ENCODE assay signal across 34 cellular contexts in genomic region chr17:72208832-72209231, GRCh38.
DNase-seq lines count a peak whose midpoint lies in the region; ATAC-seq, FAIRE-seq and TF ChIP-seq lines count a peak whose summit lies in the region.
"Had no signal": no experiment of that assay in that cellular context is flagged by ENCODE, and none has a peak within 500 bp of the region (broad histone marks: within the 10 kb centered on the region; RNA-seq: fewer than 3 reads in every experiment).

No MANE protein-coding gene starts in this region.

- no peak for TF ChIP-seq EP300 in HepG2 (IDR thresholded peaks at IDR 0.05; ENCODE audit: low read depth in 2 of 2, low read length in 2 of 2)
- no peak for TF ChIP-seq EP300 in HepG2 (CRISPR knock-in tag; IDR thresholded peaks at IDR 0.05; ENCODE audit: borderline replicate concordance)
- TF ChIP-seq EP300 in A549 (IDR thresholded peaks at IDR 0.05): no peak
- no peak for TF ChIP-seq EP300 in K562 (IDR thresholded peaks at IDR 0.05; ENCODE audit: low read length)

- no peak overlapping the region for H3K18ac ChIP-seq in H9 (ENCODE audit: insufficient read length, low read depth, low read length)

- H2AFZ ChIP-seq in HepG2 (ENCODE audit: low read length) (no peak overlapping the region), K562 (ENCODE audit: low read depth, low read length) (no peak overlapping the region), H9 (ENCODE audit: low read length) (no peak overlapping the region)

- H3K4ac ChIP-seq in H9 (ENCODE audit: low read depth, low read length): no peak overlapping the region

- no peak overlapping the region for H2BK12ac ChIP-seq in H9 (ENCODE audit: insufficient read length, low read depth, low read length)

- H3K4me3 ChIP-seq in HepG2 (replicated peaks in 1 of 3; ENCODE audit: insufficient read depth in 1 of 3, low read depth in 2 of 3, low read length in 3 of 3): no peak overlapping the region
- H3K4me3 ChIP-seq in right lobe of liver: no peak overlapping the region
- no peak overlapping the region for H3K4me3 ChIP-seq in A549
- no peak overlapping the region for H3K4me3 ChIP-seq in K562
- H3K4me3 ChIP-seq: BLaER1; BLaER1 treated with 17β-estradiol and CSF1 and Interleukin-3, amounts not matched to agents 10 nM and 100 nM had no signal

- H3K79me1 ChIP-seq in H9 (ENCODE audit: insufficient read depth, low read depth, low read length, poor library complexity, severe bottlenecking): no peaks in the 10 kb centered on the region

- no peak overlapping the region for H3K14ac ChIP-seq in H9 (ENCODE audit: insufficient read depth, low read length)

- H3K79me2 ChIP-seq in HepG2 (ENCODE audit: insufficient read depth, low read length) (no peaks in the 10 kb centered on the region), K562 (ENCODE audit: control insufficient read depth, insufficient read depth, low read length) (no peaks in the 10 kb centered on the region), H9 (ENCODE audit: insufficient read depth, low read length) (no peaks in the 10 kb centered on the region)

- H3K27me3 ChIP-seq in HepG2 (ENCODE audit: control insufficient read depth in 1 of 2, insufficient read depth in 2 of 2, low read length in 2 of 2) (peaks cover 5 to 37% of the 10 kb centered on the region in 2 experiments; a peak in 4 of 5 replicates), right lobe of liver (no peaks in the 10 kb centered on the region), K562 (ENCODE audit: control insufficient read depth in 2 of 2, insufficient read depth in 2 of 2, low read length in 2 of 2) (no peaks in the 10 kb centered on the region), H9 (ENCODE audit: insufficient read depth, low read length) (no peaks in the 10 kb centered on the region)
- H3K27me3 ChIP-seq: BE2C; BLaER1; BLaER1 treated with 17β-estradiol and CSF1 and Interleukin-3, amounts not matched to agents 10 nM and 100 nM had no signal

- H3K27me3 Mint-ChIP-seq in H9 (ENCODE audit: low read depth): peaks cover 32% of the 10 kb centered on the region
- no peaks in the 10 kb centered on the region for H3K27me3 Mint-ChIP-seq in stimulated activated memory B cell treated with anti-CD40 and anti-IgM and Interleukin-4, amounts not matched to agents 10 μg/mL and 1 μg/mL and 100 μg/mL, for 72 hours
- H3K27me3 Mint-ChIP-seq: B cell; CD4-positive, CD25-positive, alpha-beta regulatory T cell had no signal

- H3K9me3 Mint-ChIP-seq in H9: no peaks in the 10 kb centered on the region
- peaks cover 3% of the 10 kb centered on the region for H3K9me3 Mint-ChIP-seq in stimulated activated memory B cell treated with anti-CD40 and anti-IgM and Interleukin-4, amounts not matched to agents 10 μg/mL and 1 μg/mL and 100 μg/mL, for 72 hours

- no peak overlapping the region for H3K27ac Mint-ChIP-seq in H9
- H3K27ac Mint-ChIP-seq in stimulated activated memory B cell treated with anti-CD40 and anti-IgM and Interleukin-4, amounts not matched to agents 10 μg/mL and 1 μg/mL and 100 μg/mL, for 72 hours: no peak overlapping the region
- H3K27ac Mint-ChIP-seq: B cell; CD14-positive monocyte; CD4-positive, alpha-beta memory T cell; CD4-positive, alpha-beta T cell; CD4-positive, CD25-positive, alpha-beta regulatory T cell; CD8-positive, alpha-beta memory T cell; CD8-positive, alpha-beta T cell had no signal

- no peak overlapping the region for H2BK20ac ChIP-seq in H9 (ENCODE audit: low read depth, low read length, poor library complexity, severe bottlenecking)

- TF ChIP-seq POLR2A in HepG2 (IDR thresholded peaks at IDR 0.05; ENCODE audit: insufficient read depth in 1 of 2, low read depth in 2 of 2, low read length in 2 of 2) (no peak), right lobe of liver (IDR thresholded peaks at IDR 0.05) (no peak), A549 (IDR thresholded peaks at IDR 0.05; ENCODE audit: low read length) (no peak), K562 (conservative IDR thresholded peaks at IDR 0.05) (no peak)

- CTCF ChIA-PET in HepG2 (lab: Yijun Ruan, JAX; ENCODE audit: low intra/inter-chr PET ratio, low total read pairs) (no interaction called here), A549 (lab: Yijun Ruan, JAX) (no interaction called here), K562 (lab: Yijun Ruan, JAX; ENCODE audit: low intra/inter-chr PET ratio) (no interaction called here)

- H3K23me2 ChIP-seq in H9 (ENCODE audit: insufficient read length, low read depth, low read length, poor library complexity, severe bottlenecking): no peaks in the 10 kb centered on the region

- H4K91ac ChIP-seq in H9 (ENCODE audit: insufficient read length, low read depth, low read length): no peak overlapping the region

- POLR2A ChIA-PET in HepG2 (lab: Yijun Ruan, JAX) (no interaction called here), A549 (lab: Yijun Ruan, JAX) (no interaction called here), K562 (lab: Yijun Ruan, JAX) (no interaction called here)

- no peak overlapping the region for H2BK120ac ChIP-seq in H9 (ENCODE audit: low read depth, low read length, poor library complexity, severe bottlenecking)

- no peaks in the 10 kb centered on the region for H3K9me3 ChIP-seq in HepG2 (ENCODE audit: low read length)
- no peaks in the 10 kb centered on the region for H3K9me3 ChIP-seq in right lobe of liver
- no peaks in the 10 kb centered on the region for H3K9me3 ChIP-seq in A549
- no peaks in the 10 kb centered on the region for H3K9me3 ChIP-seq in K562 (replicated peaks; ENCODE audit: control insufficient read depth, insufficient read depth, low read depth, low read length)
- H3K9me3 ChIP-seq in H9 (ENCODE audit: control insufficient read depth, low read depth, low read length): no peaks in the 10 kb centered on the region
- H3K9me3 ChIP-seq: BE2C; BLaER1; BLaER1 treated with 17β-estradiol and CSF1 and Interleukin-3, amounts not matched to agents 10 nM and 100 nM; Caco-2 had no signal

- BruUV-seq in HepG2 (replicated peaks; lab: Mats Ljungman, UMichigan): no TSS peak
- BruUV-seq in K562 (replicated peaks; lab: Mats Ljungman, UMichigan): no TSS peak

- no peak overlapping the region for H2AK5ac ChIP-seq in H9 (ENCODE audit: insufficient read length, low read length)

- in situ Hi-C loops in HepG2 (cut with HindIII; ENCODE audit: extremely low pct_ligation_motif_present, low pct_unique_long_range_greater_than_20kb) (no loop called here), K562 (cut with MboI) (no loop called here)

- ATAC-seq in HepG2: no peak
- ATAC-seq in right lobe of liver: no peak
- ATAC-seq in A549: no peak
- no peak for ATAC-seq in K562
- ATAC-seq in stimulated activated memory B cell treated with anti-CD40 and anti-IgM and Interleukin-4, amounts not matched to agents 10 μg/mL and 1 μg/mL and 100 μg/mL, for 72 hours: no peak
- ATAC-seq: CD8-positive, alpha-beta T cell had no signal

- H3K36me3 Mint-ChIP-seq in H9 (ENCODE audit: insufficient read depth in 1 of 3, low read depth in 3 of 3): no peaks in the 10 kb centered on the region
- H3K36me3 Mint-ChIP-seq in stimulated activated memory B cell treated with anti-CD40 and anti-IgM and Interleukin-4, amounts not matched to agents 10 μg/mL and 1 μg/mL and 100 μg/mL, for 72 hours: no peaks in the 10 kb centered on the region
- H3K36me3 Mint-ChIP-seq: CD14-positive monocyte; CD4-positive, alpha-beta memory T cell; CD4-positive, CD25-positive, alpha-beta regulatory T cell; CD8-positive, alpha-beta memory T cell; CD8-positive, alpha-beta T cell had no signal

- no peak overlapping the region for H3K56ac ChIP-seq in H9 (ENCODE audit: insufficient read length, low read depth, low read length)

- no peaks in the 10 kb centered on the region for H3K4me1 ChIP-seq in HepG2 (ENCODE audit: insufficient read depth, low read length)
- H3K4me1 ChIP-seq in right lobe of liver: no peaks in the 10 kb centered on the region
- no peaks in the 10 kb centered on the region for H3K4me1 ChIP-seq in A549
- no peaks in the 10 kb centered on the region for H3K4me1 ChIP-seq in K562 (replicated peaks in 1 of 2; ENCODE audit: control insufficient read depth in 2 of 2, insufficient read depth in 2 of 2, low read length in 2 of 2)
- no peaks in the 10 kb centered on the region; the same call in 1 of the 2 replicates for H3K4me1 ChIP-seq in H9 (ENCODE audit: insufficient read depth, low read length)
- H3K4me1 ChIP-seq: BE2C, Caco-2 had no signal

- H3T11ph ChIP-seq in H9 (ENCODE audit: low read length): no peak overlapping the region

- H2BK5ac ChIP-seq in H9 (ENCODE audit: insufficient read length, low read length): no peak overlapping the region

- no peak for TF ChIP-seq CTCF in HepG2 (CRISPR knock-in tag; IDR thresholded peaks at IDR 0.05)
- no peak for TF ChIP-seq CTCF in right lobe of liver (IDR thresholded peaks at IDR 0.05)
- TF ChIP-seq CTCF in A549 (IDR thresholded peaks at IDR 0.05): no peak
- TF ChIP-seq CTCF in K562 (IDR thresholded peaks at IDR 0.05 in 2 of 3, conservative IDR thresholded peaks at IDR 0.05 in 1 of 3; ENCODE audit: insufficient read depth in 2 of 3, low read depth in 1 of 3, low read length in 3 of 3): no peak
- no peak for TF ChIP-seq CTCF in H9 (conservative IDR thresholded peaks at IDR 0.05)

- no peak for DNase-seq in HepG2 (ENCODE audit: low spot score)
- no peak for DNase-seq in right lobe of liver
- no peak for DNase-seq in A549 (ENCODE audit: low read depth in 1 of 2, low spot score in 1 of 2)
- no peak for DNase-seq in K562 (ENCODE audit: extremely low read depth in 1 of 4, low spot score in 3 of 4)
- DNase-seq in H9: no peak
- DNase-seq: 8988T; ACHN; AML-193; BE2C; C1 segment of cervical spinal cord; Caco-2; Calu3; CD4-positive, alpha-beta memory T cell; CD4-positive, alpha-beta T cell; CD4-positive, CD25-positive, alpha-beta regulatory T cell; CD8-positive, alpha-beta memory T cell; CD8-positive, alpha-beta T cell; COR-L47; DMS 273 treated with DMSO at 0.1 percent for 48 hours; DMS153; DMS53; DMS79; DMS79 treated with DMSO at 0.1 percent for 48 hours; DND-41; EL had no signal

- FAIRE-seq in HepG2 (lab: Jason Lieb, UNC) (no peak), A549 (lab: Jason Lieb, UNC) (peak; percentile 7), K562 (lab: Jason Lieb, UNC) (no peak)
- FAIRE-seq: A204.1, D721Med had no signal

- H3K27ac ChIP-seq in HepG2 (ENCODE audit: extremely low read length, insufficient read depth, low read length) (no peak overlapping the region), right lobe of liver (no peak overlapping the region), A549 (no peak overlapping the region), K562 (ENCODE audit: extremely low read depth, low read depth, low read length) (no peak overlapping the region), H9 (ENCODE audit: insufficient read length, low read depth, low read length) (no peak overlapping the region)
- H3K27ac ChIP-seq: 22Rv1; BLaER1; BLaER1 treated with 17β-estradiol and CSF1 and Interleukin-3, amounts not matched to agents 10 nM and 100 nM; C4-2B had no signal

- H4K8ac ChIP-seq in H9 (replicated peaks; ENCODE audit: insufficient read length, low read depth, low read length): no peak overlapping the region

- no peak overlapping the region for H3K23ac ChIP-seq in H9 (ENCODE audit: insufficient read length, low read depth, low read length)

- TF ChIP-seq RAD21 in HepG2 (CRISPR knock-in tag; IDR thresholded peaks at IDR 0.05): no peak
- TF ChIP-seq RAD21 in A549 (conservative IDR thresholded peaks at IDR 0.05 in 1 of 2, IDR thresholded peaks at IDR 0.05 in 1 of 2): no peak
- TF ChIP-seq RAD21 in K562 (CRISPR knock-in tag; conservative IDR thresholded peaks at IDR 0.05 in 1 of 2, IDR thresholded peaks at IDR 0.05 in 1 of 2): no peak

- H3K4me2 ChIP-seq in HepG2 (ENCODE audit: low read depth, low read length) (no peak overlapping the region), A549 (no peak overlapping the region), K562 (ENCODE audit: insufficient read depth, low read length) (no peak overlapping the region), H9 (ENCODE audit: insufficient read depth, insufficient read length, low read length) (no peak overlapping the region)
- H3K4me2 ChIP-seq: BLaER1 had no signal

- no peak overlapping the region for H2BK15ac ChIP-seq in H9 (ENCODE audit: low read depth, low read length)

- H3K9ac ChIP-seq in HepG2 (ENCODE audit: insufficient read depth, low read depth, low read length) (no peak overlapping the region), K562 (ENCODE audit: insufficient read depth in 1 of 2, low read depth in 2 of 2, low read length in 2 of 2) (no peak overlapping the region), H9 (ENCODE audit: extremely low read depth, insufficient read length, low read length) (no peak overlapping the region)
- H3K9ac ChIP-seq: BLaER1; BLaER1 treated with 17β-estradiol and CSF1 and Interleukin-3, amounts not matched to agents 10 nM and 100 nM had no signal

- no peaks in the 10 kb centered on the region for H3K36me3 ChIP-seq in HepG2 (replicated peaks in 1 of 2; ENCODE audit: control insufficient read depth in 1 of 2, insufficient read depth in 2 of 2, low read length in 2 of 2)
- H3K36me3 ChIP-seq in right lobe of liver: no peaks in the 10 kb centered on the region
- H3K36me3 ChIP-seq in K562 (ENCODE audit: control insufficient read depth, insufficient read depth, low read length): no peaks in the 10 kb centered on the region
- H3K36me3 ChIP-seq: BE2C; BLaER1; BLaER1 treated with 17β-estradiol and CSF1 and Interleukin-3, amounts not matched to agents 10 nM and 100 nM had no signal

- peaks cover 19 to 29% of the 10 kb centered on the region in 2 experiments for H3K4me1 Mint-ChIP-seq in H9
- no peaks in the 10 kb centered on the region for H3K4me1 Mint-ChIP-seq in stimulated activated memory B cell treated with anti-CD40 and anti-IgM and Interleukin-4, amounts not matched to agents 10 μg/mL and 1 μg/mL and 100 μg/mL, for 72 hours
- H3K4me1 Mint-ChIP-seq: B cell; CD14-positive monocyte; CD4-positive, alpha-beta memory T cell; CD4-positive, CD25-positive, alpha-beta regulatory T cell; CD8-positive, alpha-beta memory T cell had no signal

- intact Hi-C loops in HepG2 (cut with micrococcal nuclease; ENCODE audit: unreplicated experiment): no loop called here
- intact Hi-C loops in right lobe of liver (cut with DNase I): no loop called here
- intact Hi-C loops in K562 (cut with micrococcal nuclease): no loop called here

- H3K4me3 Mint-ChIP-seq in H9: no peak overlapping the region
- no peak overlapping the region for H3K4me3 Mint-ChIP-seq in stimulated activated memory B cell treated with anti-CD40 and anti-IgM and Interleukin-4, amounts not matched to agents 10 μg/mL and 1 μg/mL and 100 μg/mL, for 72 hours
- H3K4me3 Mint-ChIP-seq: B cell; CD14-positive monocyte; CD4-positive, alpha-beta memory T cell; CD4-positive, alpha-beta T cell; CD4-positive, CD25-positive, alpha-beta regulatory T cell; CD8-positive, alpha-beta memory T cell; CD8-positive, alpha-beta T cell had no signal

- H3K9me1 ChIP-seq in K562 (ENCODE audit: control insufficient read depth, insufficient read depth, low read length): no peaks in the 10 kb centered on the region

- H4K5ac ChIP-seq in H9 (ENCODE audit: insufficient read length, low read depth, low read length): no peak overlapping the region

- H4K20me1 ChIP-seq in HepG2 (ENCODE audit: insufficient read depth, low read length) (no peaks in the 10 kb centered on the region), K562 (replicated peaks; ENCODE audit: control insufficient read depth, insufficient read depth, low read length) (no peaks in the 10 kb centered on the region), H9 (ENCODE audit: control insufficient read depth, insufficient read depth, insufficient read length) (no peaks in the 10 kb centered on the region)
- H4K20me1 ChIP-seq: BLaER1; BLaER1 treated with 17β-estradiol and CSF1 and Interleukin-3, amounts not matched to agents 10 nM and 100 nM had no signal
